8 cellular contexts compared by ENCODE assay signal in the genomic region with DNA sequence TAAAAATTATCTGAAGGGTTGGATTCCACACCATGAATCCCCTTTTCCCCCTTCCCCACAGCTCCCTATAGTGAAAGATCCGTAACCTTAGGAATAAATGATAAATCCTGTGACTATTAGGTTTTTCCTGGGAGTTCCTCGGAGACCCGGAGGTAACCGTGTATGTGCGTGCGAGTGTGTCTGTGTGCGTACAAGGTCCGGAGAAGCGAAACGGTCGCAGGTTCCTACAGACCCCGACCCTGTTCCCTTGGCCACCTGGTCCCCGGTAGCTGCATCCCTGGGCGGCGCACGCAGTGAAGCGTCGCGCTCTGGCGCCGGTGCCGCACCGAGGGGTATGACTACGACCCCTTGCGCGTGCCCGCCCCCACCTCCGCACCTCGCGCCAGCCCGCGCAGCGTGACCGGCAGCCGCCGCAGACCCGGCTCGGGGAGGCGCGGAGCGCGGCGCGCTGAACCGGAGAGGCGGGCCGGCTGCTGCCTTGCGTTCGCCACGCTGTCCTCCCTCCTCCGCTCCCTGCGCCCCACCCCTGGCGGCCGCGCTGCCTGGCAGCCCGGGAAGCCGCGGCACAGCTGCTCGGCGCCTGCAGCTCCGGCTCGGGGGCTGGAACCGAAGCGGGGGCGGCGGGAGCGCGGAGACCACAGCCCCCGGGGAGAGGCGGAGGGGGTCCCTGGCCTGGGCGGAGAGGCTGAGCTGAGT. TPM values are rescaled to one million over a fixed set of nuclear protein-coding genes. Genes with fewer than 3 reads are reported as not detected.
DNase-seq lines count a peak whose midpoint lies in the region; ATAC-seq and TF ChIP-seq lines count a peak whose summit lies in the region.

A gene with protein sequence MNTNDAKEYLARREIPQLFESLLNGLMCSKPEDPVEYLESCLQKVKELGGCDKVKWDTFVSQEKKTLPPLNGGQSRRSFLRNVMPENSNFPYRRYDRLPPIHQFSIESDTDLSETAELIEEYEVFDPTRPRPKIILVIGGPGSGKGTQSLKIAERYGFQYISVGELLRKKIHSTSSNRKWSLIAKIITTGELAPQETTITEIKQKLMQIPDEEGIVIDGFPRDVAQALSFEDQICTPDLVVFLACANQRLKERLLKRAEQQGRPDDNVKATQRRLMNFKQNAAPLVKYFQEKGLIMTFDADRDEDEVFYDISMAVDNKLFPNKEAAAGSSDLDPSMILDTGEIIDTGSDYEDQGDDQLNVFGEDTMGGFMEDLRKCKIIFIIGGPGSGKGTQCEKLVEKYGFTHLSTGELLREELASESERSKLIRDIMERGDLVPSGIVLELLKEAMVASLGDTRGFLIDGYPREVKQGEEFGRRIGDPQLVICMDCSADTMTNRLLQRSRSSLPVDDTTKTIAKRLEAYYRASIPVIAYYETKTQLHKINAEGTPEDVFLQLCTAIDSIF (plus strand): TSS at position 529 of the 696 bp plus-strand sequence. CDS start 295 bp downstream, outside the sequence.

- H3K79me2 ChIP-seq in MM.1S (ENCODE audit: low read length): no peaks in the 10 kb centered on the region

- peak within 1 kb of the TSS; percentile 70 for H2AFZ ChIP-seq in MM.1S (ENCODE audit: low read length)

- no peaks in the 10 kb centered on the region for H3K4me1 ChIP-seq in MM.1S (ENCODE audit: low read length)

- H3K9ac ChIP-seq in MM.1S (ENCODE audit: low read length): no peak within 1 kb of the TSS

- DNase-seq in AG10803 (ENCODE audit: low read depth) (peak; percentile 52), MM.1S (no peak), lung microvascular endothelial cell (ENCODE audit: low read depth in 2 of 2) (peak; percentile 61 to 70), foreskin melanocyte (no peak)
- peak; percentile 36 to 39 for DNase-seq in activated CD4-positive, alpha-beta T cell treated with anti-CD3 and anti-CD28 coated beads, Interleukin-2, amount 50 U/mL, for 4 hours
- peak; percentile 24 for DNase-seq in effector CD8-positive, alpha-beta T cell (lab: John Stamatoyannopoulos, UW)
- peak in 2 of 3 donors; percentile 25 to 46 for DNase-seq in stimulated activated CD4-positive, alpha-beta T cell treated with anti-CD3 and anti-CD28 coated beads, TNF-alpha, amount 100 ng/mL, for 1 hour (ENCODE audit: low read depth in 3 of 3, low spot score in 1 of 3)

- H3K9me3 ChIP-seq in MM.1S (replicated peaks; ENCODE audit: insufficient read depth, low read length): no peaks in the 10 kb centered on the region

- H3K4me2 ChIP-seq in MM.1S (ENCODE audit: low read depth, low read length): peak within 1 kb of the TSS; percentile 93

- ATAC-seq in GM19467 (IDR thresholded peaks at IDR 0.05; ENCODE audit: unreplicated experiment): peak; percentile 77

- H3K27me3 ChIP-seq in MM.1S (replicated peaks; ENCODE audit: insufficient read depth, low read length): no peaks in the 10 kb centered on the region

- no peaks in the 10 kb centered on the region for H3F3A ChIP-seq in MM.1S (ENCODE audit: insufficient read depth, low read length)

- no peak within 1 kb of the TSS for H3K27ac ChIP-seq in MM.1S (ENCODE audit: low read length)

- no peaks in the 10 kb centered on the region for H4K20me1 ChIP-seq in MM.1S (ENCODE audit: insufficient read depth, low read length)

- H3K4me3 ChIP-seq in AG10803 (ENCODE audit: low read length) (peak within 1 kb of the TSS; percentile 88), MM.1S (ENCODE audit: low read length) (peak within 1 kb of the TSS; percentile 54)

- TF ChIP-seq CTCF in AG10803 (conservative IDR thresholded peaks at IDR 0.05; ENCODE audit: low read length) (no peak), MM.1S (IDR thresholded peaks at IDR 0.05; ENCODE audit: low read length) (no peak)

- H3K36me3 ChIP-seq in MM.1S (replicated peaks; ENCODE audit: insufficient read depth, low read length): no peaks in the 10 kb centered on the region

- no peaks in the 10 kb centered on the region for H3K9me2 ChIP-seq in MM.1S (replicated peaks; ENCODE audit: insufficient read depth, low read length)

RNA-seq across cellular contexts. Expression of the gene that starts here (rescaled TPM):
- 20.9 and 21.2 TPM in 2 replicates for total RNA-seq in lung microvascular endothelial cell

Comparison
In these comparisons a context has a peak if more than half of its experiments do, and no peak if none do; other contexts are left out.
1. DNase-seq: peak in AG10803 (single experiment), activated CD4-positive, alpha-beta T cell treated with anti-CD3 and anti-CD28 coated beads, Interleukin-2, amount 50 U/mL, for 4 hours (2 of 2), effector CD8-positive, alpha-beta T cell (single experiment), lung microvascular endothelial cell (2 of 2) and stimulated activated CD4-positive, alpha-beta T cell treated with anti-CD3 and anti-CD28 coated beads, TNF-alpha, amount 100 ng/mL, for 1 hour (2 of 3); none in MM.1S (single experiment) and foreskin melanocyte (single experiment).